ENCODE assay signal across 1 cellular context in the genomic region with DNA sequence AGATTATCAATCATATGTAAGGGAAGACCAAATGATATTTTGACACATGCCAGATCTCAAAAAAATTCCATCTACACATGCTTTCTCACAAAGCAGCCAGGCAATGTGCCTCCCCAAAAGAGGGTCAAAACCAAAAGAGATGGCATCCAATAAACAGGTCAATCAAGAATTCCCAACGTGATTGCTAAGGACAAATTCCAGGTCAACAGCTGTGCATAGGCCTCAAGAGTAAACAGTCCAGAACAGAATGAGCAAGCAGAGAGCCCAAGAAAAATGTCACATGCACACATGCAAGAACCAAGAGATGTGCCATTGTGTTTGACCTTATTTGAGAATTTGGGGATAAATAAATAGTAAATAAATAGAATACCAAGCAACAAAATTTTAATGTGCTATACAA.
TF ChIP-seq lines count a peak whose summit lies in the region.

No MANE protein-coding gene starts in this region.

TF ChIP-seq in HepG2, 621 proteins besides CTCF, POLR2A, EP300 and RAD21 (continued from another document and continues in another):
- TF ChIP-seq ZNF512 (CRISPR knock-in tag; IDR thresholded peaks at IDR 0.05) (no peak), BRD4 (CRISPR knock-in tag; IDR thresholded peaks at IDR 0.05) (no peak), ZNF30 (CRISPR knock-in tag; IDR thresholded peaks at IDR 0.05) (no peak), EHMT2 (IDR thresholded peaks at IDR 0.05; ENCODE audit: borderline replicate concordance, low read depth, low read length) (0 out of 2 replicates have a peak, but pooled peaks have one; percentile 35), NFE2L2 (IDR thresholded peaks at IDR 0.05; ENCODE audit: low read length) (no peak), TSC22D2 (CRISPR knock-in tag; IDR thresholded peaks at IDR 0.05; ENCODE audit: borderline replicate concordance) (no peak), ZFP37 (CRISPR knock-in tag; IDR thresholded peaks at IDR 0.05; ENCODE audit: borderline replicate concordance) (no peak), ARNTL (CRISPR knock-in tag; IDR thresholded peaks at IDR 0.05) (0 out of 2 replicates have a peak, but pooled peaks have one; percentile 30), REXO4 (CRISPR knock-in tag; IDR thresholded peaks at IDR 0.05; ENCODE audit: borderline replicate concordance) (no peak), ZNF460 (CRISPR knock-in tag; IDR thresholded peaks at IDR 0.05; ENCODE audit: borderline replicate concordance) (no peak), HOXA5 (CRISPR knock-in tag; IDR thresholded peaks at IDR 0.05) (no peak), ZNF607 (CRISPR knock-in tag; IDR thresholded peaks at IDR 0.05; ENCODE audit: borderline replicate concordance) (no peak), HNF1B (CRISPR knock-in tag; IDR thresholded peaks at IDR 0.05) (no peak), ZNF224 (CRISPR knock-in tag; IDR thresholded peaks at IDR 0.05) (no peak), ZSCAN21 (CRISPR knock-in tag; IDR thresholded peaks at IDR 0.05; ENCODE audit: borderline replicate concordance) (no peak), ZBTB25 (CRISPR knock-in tag; IDR thresholded peaks at IDR 0.05) (no peak), CENPX (CRISPR knock-in tag; IDR thresholded peaks at IDR 0.05) (no peak), TOPORS (CRISPR knock-in tag; IDR thresholded peaks at IDR 0.05) (no peak), ZNF256 (CRISPR knock-in tag; conservative IDR thresholded peaks at IDR 0.05) (no peak), ZNF367 (CRISPR knock-in tag; IDR thresholded peaks at IDR 0.05; ENCODE audit: borderline replicate concordance) (no peak), ZNF580 (CRISPR knock-in tag; IDR thresholded peaks at IDR 0.05; ENCODE audit: borderline replicate concordance, low read depth) (no peak), SP140L (CRISPR knock-in tag; IDR thresholded peaks at IDR 0.05; ENCODE audit: borderline replicate concordance) (no peak), ZNF143 (CRISPR knock-in tag; IDR thresholded peaks at IDR 0.05) (no peak), NCOA1 (CRISPR knock-in tag; IDR thresholded peaks at IDR 0.05) (no peak), ZSCAN12 (CRISPR knock-in tag; IDR thresholded peaks at IDR 0.05) (no peak), GATAD2A (CRISPR knock-in tag; IDR thresholded peaks at IDR 0.05) (peak; percentile 67), JDP2 (CRISPR knock-in tag; IDR thresholded peaks at IDR 0.05; ENCODE audit: borderline replicate concordance) (no peak), ZNF331 (CRISPR knock-in tag; IDR thresholded peaks at IDR 0.05) (0 out of 2 replicates have a peak, but pooled peaks have one; percentile 53), NFKB2 (CRISPR knock-in tag; IDR thresholded peaks at IDR 0.05; ENCODE audit: borderline replicate concordance) (no peak), ZNF713 (CRISPR knock-in tag; IDR thresholded peaks at IDR 0.05) (no peak), ZNF75D (CRISPR knock-in tag; IDR thresholded peaks at IDR 0.05; ENCODE audit: borderline replicate concordance) (no peak), RELA (CRISPR knock-in tag; IDR thresholded peaks at IDR 0.05) (no peak), SAP130 (CRISPR knock-in tag; IDR thresholded peaks at IDR 0.05; ENCODE audit: low read depth) (peak; percentile 58; the same call in 1 of the 2 replicates), ASH2L (IDR thresholded peaks at IDR 0.05; ENCODE audit: insufficient read length, low read depth, low read length) (no peak), CSRNP1 (CRISPR knock-in tag; IDR thresholded peaks at IDR 0.05) (no peak), ZNF142 (CRISPR knock-in tag; IDR thresholded peaks at IDR 0.05) (no peak), ZBTB33 (CRISPR knock-in tag; IDR thresholded peaks at IDR 0.05) (no peak), SMC3 (IDR thresholded peaks at IDR 0.05; ENCODE audit: low read length) (no peak), ZNF788 (CRISPR knock-in tag; IDR thresholded peaks at IDR 0.05; ENCODE audit: borderline replicate concordance) (no peak)
- TF ChIP-seq, protein P1, sequence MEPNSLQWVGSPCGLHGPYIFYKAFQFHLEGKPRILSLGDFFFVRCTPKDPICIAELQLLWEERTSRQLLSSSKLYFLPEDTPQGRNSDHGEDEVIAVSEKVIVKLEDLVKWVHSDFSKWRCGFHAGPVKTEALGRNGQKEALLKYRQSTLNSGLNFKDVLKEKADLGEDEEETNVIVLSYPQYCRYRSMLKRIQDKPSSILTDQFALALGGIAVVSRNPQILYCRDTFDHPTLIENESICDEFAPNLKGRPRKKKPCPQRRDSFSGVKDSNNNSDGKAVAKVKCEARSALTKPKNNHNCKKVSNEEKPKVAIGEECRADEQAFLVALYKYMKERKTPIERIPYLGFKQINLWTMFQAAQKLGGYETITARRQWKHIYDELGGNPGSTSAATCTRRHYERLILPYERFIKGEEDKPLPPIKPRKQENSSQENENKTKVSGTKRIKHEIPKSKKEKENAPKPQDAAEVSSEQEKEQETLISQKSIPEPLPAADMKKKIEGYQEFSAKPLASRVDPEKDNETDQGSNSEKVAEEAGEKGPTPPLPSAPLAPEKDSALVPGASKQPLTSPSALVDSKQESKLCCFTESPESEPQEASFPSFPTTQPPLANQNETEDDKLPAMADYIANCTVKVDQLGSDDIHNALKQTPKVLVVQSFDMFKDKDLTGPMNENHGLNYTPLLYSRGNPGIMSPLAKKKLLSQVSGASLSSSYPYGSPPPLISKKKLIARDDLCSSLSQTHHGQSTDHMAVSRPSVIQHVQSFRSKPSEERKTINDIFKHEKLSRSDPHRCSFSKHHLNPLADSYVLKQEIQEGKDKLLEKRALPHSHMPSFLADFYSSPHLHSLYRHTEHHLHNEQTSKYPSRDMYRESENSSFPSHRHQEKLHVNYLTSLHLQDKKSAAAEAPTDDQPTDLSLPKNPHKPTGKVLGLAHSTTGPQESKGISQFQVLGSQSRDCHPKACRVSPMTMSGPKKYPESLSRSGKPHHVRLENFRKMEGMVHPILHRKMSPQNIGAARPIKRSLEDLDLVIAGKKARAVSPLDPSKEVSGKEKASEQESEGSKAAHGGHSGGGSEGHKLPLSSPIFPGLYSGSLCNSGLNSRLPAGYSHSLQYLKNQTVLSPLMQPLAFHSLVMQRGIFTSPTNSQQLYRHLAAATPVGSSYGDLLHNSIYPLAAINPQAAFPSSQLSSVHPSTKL (CRISPR knock-in tag; IDR thresholded peaks at IDR 0.05), result peak; percentile 86
- TF ChIP-seq, protein P2, sequence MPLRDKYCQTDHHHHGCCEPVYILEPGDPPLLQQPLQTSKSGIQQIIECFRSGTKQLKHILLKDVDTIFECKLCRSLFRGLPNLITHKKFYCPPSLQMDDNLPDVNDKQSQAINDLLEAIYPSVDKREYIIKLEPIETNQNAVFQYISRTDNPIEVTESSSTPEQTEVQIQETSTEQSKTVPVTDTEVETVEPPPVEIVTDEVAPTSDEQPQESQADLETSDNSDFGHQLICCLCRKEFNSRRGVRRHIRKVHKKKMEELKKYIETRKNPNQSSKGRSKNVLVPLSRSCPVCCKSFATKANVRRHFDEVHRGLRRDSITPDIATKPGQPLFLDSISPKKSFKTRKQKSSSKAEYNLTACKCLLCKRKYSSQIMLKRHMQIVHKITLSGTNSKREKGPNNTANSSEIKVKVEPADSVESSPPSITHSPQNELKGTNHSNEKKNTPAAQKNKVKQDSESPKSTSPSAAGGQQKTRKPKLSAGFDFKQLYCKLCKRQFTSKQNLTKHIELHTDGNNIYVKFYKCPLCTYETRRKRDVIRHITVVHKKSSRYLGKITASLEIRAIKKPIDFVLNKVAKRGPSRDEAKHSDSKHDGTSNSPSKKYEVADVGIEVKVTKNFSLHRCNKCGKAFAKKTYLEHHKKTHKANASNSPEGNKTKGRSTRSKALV (CRISPR knock-in tag; IDR thresholded peaks at IDR 0.05), result no peak
